Comparison of ENCODE assay signal across 10 cellular contexts in genomic region chr20:54017846-54018245, GRCh38. TPM values are rescaled to one million over a fixed set of nuclear protein-coding genes. Genes with fewer than 3 reads are reported as not detected.
A peak's percentile ranks its signal among the peaks of the same experiment; 100 is the strongest.
DNase-seq lines count a peak whose midpoint lies in the region; ATAC-seq, FAIRE-seq and TF ChIP-seq lines count a peak whose summit lies in the region.
"Had no signal": no experiment of that assay in that cellular context is flagged by ENCODE, and none has a peak within 500 bp of the region (broad histone marks: within the 10 kb centered on the region; RNA-seq: fewer than 3 reads in every experiment).

No MANE protein-coding gene starts in this region.

- no peaks in the 10 kb centered on the region for H3K4me1 ChIP-seq in hepatocyte (ENCODE audit: insufficient read depth)

- H3K4me3 ChIP-seq in hepatocyte, result no peak overlapping the region

- no peaks in the 10 kb centered on the region for H3K36me3 ChIP-seq in hepatocyte (replicated peaks; ENCODE audit: insufficient read depth, low read depth)

- no peak overlapping the region for H3K27ac ChIP-seq in hepatocyte

- CTCF ChIA-PET in GM10248 (lab: Yijun Ruan, JAX), result interaction anchor here (1.0 to 1.2 kb wide), 2 partner anchors 12 to 63 kb away, joined by 3 read pairs; no protein-coding TSS in a partner anchor

- H3K36me3 Mint-ChIP-seq in T-helper 1 cell treated with Interleukin-12 subunit alpha and Interleukin-12 subunit beta and Interleukin-4 antibody, amounts not matched to agents 30 μg/mL and 1 μg/mL, for 36 hours (ENCODE audit: low read depth), result no peaks in the 10 kb centered on the region

- H2AFZ ChIP-seq in hepatocyte, result no peak overlapping the region

- H3K27me3 ChIP-seq in hepatocyte, result no peaks in the 10 kb centered on the region

- peak overlapping the region; percentile 6 for H3K27ac Mint-ChIP-seq in T-helper 1 cell treated with Interleukin-12 subunit alpha and Interleukin-12 subunit beta and Interleukin-4 antibody, amounts not matched to agents 30 μg/mL and 1 μg/mL, for 36 hours

- H3K4me2 ChIP-seq in hepatocyte, result no peak overlapping the region

- no peak for FAIRE-seq in D721Med (lab: Jason Lieb, UNC)
- FAIRE-seq: small intestine had no signal

- WGBS in hepatocyte (ENCODE audit: low lambda C conversion rate, missing lambda C conversion rate), result 90% methylated on average over 4 of the region's 4 CpGs

- peaks cover 9% of the 10 kb centered on the region for H3K4me1 Mint-ChIP-seq in T-helper 1 cell treated with Interleukin-12 subunit alpha and Interleukin-12 subunit beta and Interleukin-4 antibody, amounts not matched to agents 30 μg/mL and 1 μg/mL, for 36 hours (ENCODE audit: low read depth)

- no peaks in the 10 kb centered on the region for H3K9me2 ChIP-seq in hepatocyte (replicated peaks; ENCODE audit: insufficient read depth)

- DNase-seq in GM10248 (ENCODE audit: extremely low spot score) (peak; percentile 67), T1000 (lab: John Stamatoyannopoulos, UW) (no peak), A172 (ENCODE audit: low spot score) (no peak), hepatocyte (ENCODE audit: low spot score) (no peak), D721Med (ENCODE audit: insufficient read length, low spot score) (no peak)
- DNase-seq: small intestine had no signal

- H3K4me3 Mint-ChIP-seq in T-helper 1 cell treated with Interleukin-12 subunit alpha and Interleukin-12 subunit beta and Interleukin-4 antibody, amounts not matched to agents 30 μg/mL and 1 μg/mL, for 36 hours, result no peak overlapping the region

- no peaks in the 10 kb centered on the region for H3K79me2 ChIP-seq in hepatocyte

- POLR2A ChIA-PET in GM10248 (lab: Yijun Ruan, JAX), result no interaction called here

- no peak for TF ChIP-seq CTCF in GM10248 (IDR thresholded peaks at IDR 0.05; ENCODE audit: control extremely low read depth, extremely low read depth, low read depth, missing control alignments)
- TF ChIP-seq CTCF in hepatocyte (IDR thresholded peaks at IDR 0.05; ENCODE audit: poor library complexity), result no peak
- no peak for TF ChIP-seq CTCF in D721Med (IDR thresholded peaks at IDR 0.05; ENCODE audit: insufficient read depth, missing control alignments)

- H3K27me3 Mint-ChIP-seq in T-helper 1 cell treated with Interleukin-12 subunit alpha and Interleukin-12 subunit beta and Interleukin-4 antibody, amounts not matched to agents 30 μg/mL and 1 μg/mL, for 36 hours (ENCODE audit: low read depth), result peaks cover 2% of the 10 kb centered on the region

- no peaks in the 10 kb centered on the region for H3K9me3 Mint-ChIP-seq in T-helper 1 cell treated with Interleukin-12 subunit alpha and Interleukin-12 subunit beta and Interleukin-4 antibody, amounts not matched to agents 30 μg/mL and 1 μg/mL, for 36 hours

- peak; percentile 73 for ATAC-seq in GM19397 (IDR thresholded peaks at IDR 0.05; ENCODE audit: unreplicated experiment)
- ATAC-seq in HG03060 (IDR thresholded peaks at IDR 0.05; ENCODE audit: low read depth, unreplicated experiment), result peak; percentile 85
- ATAC-seq: Panc1 had no signal

- no peaks in the 10 kb centered on the region for H4K20me1 ChIP-seq in hepatocyte (ENCODE audit: insufficient read depth, poor library complexity, severe bottlenecking)

- no peaks in the 10 kb centered on the region for H3K9me3 ChIP-seq in hepatocyte (ENCODE audit: low read depth)

RNA-seq across cellular contexts. Expression of gene BCAS1, which starts 52.5 kb away (rescaled TPM):
- 0.07 TPM in 1 of 2 replicates, not detected in the other for total RNA-seq in A172 (2014; rRNA removed; shearing (Covaris generic))
- 7.4 and 9.8 TPM in 2 replicates for total RNA-seq in hepatocyte
- 4.9 and 5.1 TPM in 2 replicates for polyA plus RNA-seq in hepatocyte
